20 cellular contexts compared by ENCODE assay signal in the genomic region with DNA sequence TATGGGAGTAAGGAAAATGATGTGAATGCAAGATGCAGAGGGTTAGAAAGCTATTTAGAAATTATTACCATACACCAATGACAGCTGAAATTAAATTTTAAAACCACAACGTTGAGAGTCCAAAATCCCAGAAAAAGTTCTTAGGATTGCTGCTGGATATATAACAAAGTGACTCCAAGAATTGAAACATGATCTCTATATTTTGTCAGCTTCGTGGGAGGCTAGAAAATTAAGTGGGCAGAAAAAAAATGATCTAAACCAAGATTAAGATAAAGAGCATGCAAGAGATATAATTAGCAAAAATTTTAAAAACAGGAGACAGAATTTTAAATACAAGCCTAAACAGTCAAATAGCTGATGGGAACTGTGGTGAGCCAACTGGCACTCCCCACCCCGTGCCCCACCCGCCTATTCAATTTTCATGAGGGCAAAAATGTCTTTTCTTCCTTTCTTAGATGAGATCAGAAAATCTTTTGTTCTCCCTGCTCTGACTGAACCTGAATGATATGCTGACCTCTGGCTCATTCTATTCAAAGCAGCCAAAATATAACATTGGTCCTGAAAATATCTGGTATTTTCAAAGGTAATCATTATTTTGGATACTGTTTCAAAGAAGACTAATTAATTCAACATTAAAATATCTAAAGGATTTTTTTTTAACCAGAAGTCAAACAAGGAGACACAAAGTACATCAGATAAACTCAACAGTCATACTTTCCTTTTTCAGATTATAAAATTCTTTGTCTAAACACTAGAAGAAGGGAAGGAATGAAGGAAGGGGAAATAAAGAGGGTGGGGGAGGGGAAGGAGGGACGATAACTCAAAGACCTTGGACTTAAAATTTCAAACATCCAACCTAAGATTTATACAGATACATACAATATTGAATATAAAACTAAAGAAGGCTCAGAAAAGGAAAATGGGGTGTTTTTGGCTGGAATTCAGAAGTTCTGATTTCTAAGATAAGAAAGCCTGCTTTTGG. TPM values are rescaled to one million over a fixed set of nuclear protein-coding genes. Genes with fewer than 3 reads are reported as not detected.
DNase-seq lines count a peak whose midpoint lies in the region; ATAC-seq and TF ChIP-seq lines count a peak whose summit lies in the region.
"Had no signal": no experiment of that assay in that cellular context is flagged by ENCODE, and none has a peak within 500 bp of the region (broad histone marks: within the 10 kb centered on the region; RNA-seq: fewer than 3 reads in every experiment).

No MANE protein-coding gene starts in this region.

- no peak overlapping the region for H3K14ac ChIP-seq in mesenchymal stem cell (ENCODE audit: low read length in 2 of 2)

- H3K27me3 Mint-ChIP-seq in activated T-cell treated with anti-CD3 and anti-CD28 coated beads, Interleukin-2, amount 50 U/mL, for 72 hours (ENCODE audit: low read depth) = no peaks in the 10 kb centered on the region
- H3K27me3 Mint-ChIP-seq in activated T-cell treated with anti-CD3 and anti-CD28 coated beads, Interleukin-2, amount 50 U/mL, for 4 hours (ENCODE audit: low read depth) = no peaks in the 10 kb centered on the region
- H3K27me3 Mint-ChIP-seq in type B pancreatic cell = no peaks in the 10 kb centered on the region
- H3K27me3 Mint-ChIP-seq: activated CD4-positive, alpha-beta T cell treated with anti-CD3 and anti-CD28 coated beads for 36 hours; naive thymus-derived CD4-positive, alpha-beta T cell had no signal

- 26% methylated on average over 5 of the region's 5 CpGs for WGBS in mammary epithelial cell (ENCODE audit: low coverage, missing lambda C conversion rate)
- 100% methylated on average over 3 of the region's 5 CpGs for WGBS in mesenchymal stem cell

- DNase-seq in activated T-cell treated with anti-CD3 and anti-CD28 coated beads, Interleukin-2, amount 50 U/mL, for 72 hours = no peak
- DNase-seq in activated T-cell treated with anti-CD3 and anti-CD28 coated beads, Interleukin-2, amount 50 U/mL, for 4 hours = no peak
- DNase-seq in mammary epithelial cell (peak; percentile 12), mesenchymal stem cell (no peak), type B pancreatic cell (ENCODE audit: extremely low spot score, unreplicated experiment) (no peak), NCI-H2081 treated with DMSO at 0.1 percent for 48 hours (lab: John Stamatoyannopoulos, UW) (no peak), NCI-H526 treated with DMSO at 0.1 percent for 48 hours (lab: John Stamatoyannopoulos, UW) (no peak)
- no peak for DNase-seq in activated CD4-positive, CD25-positive, alpha-beta regulatory T cell (lab: John Stamatoyannopoulos, UW)
- DNase-seq: activated CD4-positive, alpha-beta T cell treated with anti-CD3 and anti-CD28 coated beads for 36 hours; activated T-cell treated with anti-CD3 and anti-CD28 coated beads, Interleukin-2, amount 50 U/mL, for 1 hour; COR-L47; dorsolateral prefrontal cortex; GF-D8; naive thymus-derived CD4-positive, alpha-beta T cell; NCI-H1105; NCI-H510A treated with DMSO at 0.1 percent for 48 hours; stimulated activated naive CD8-positive, alpha-beta T cell treated with anti-CD3 and anti-CD28 coated beads, Interleukin-15, Interleukin-2, amounts not matched to agents 100 U/mL and 50 U/mL, for 24 hours; T-helper 1 cell had no signal

- H3K79me1 ChIP-seq in mesenchymal stem cell (replicated peaks; ENCODE audit: low read length, poor library complexity, severe bottlenecking) = peaks cover 27% of the 10 kb centered on the region

- no peak overlapping the region for H2AK5ac ChIP-seq in mesenchymal stem cell (ENCODE audit: low read length, severe bottlenecking)

- CTCF ChIA-PET in mammary epithelial cell (lab: Charles Lee; ENCODE audit: low non-redundant PET) = no interaction called here

- dilution Hi-C loops in mammary epithelial cell (cut with HindIII; ENCODE audit: low sequenced_read_pairs) = no loop called here

- H3K9me3 Mint-ChIP-seq in activated T-cell treated with anti-CD3 and anti-CD28 coated beads, Interleukin-2, amount 50 U/mL, for 72 hours = no peaks in the 10 kb centered on the region
- H3K9me3 Mint-ChIP-seq in activated T-cell treated with anti-CD3 and anti-CD28 coated beads, Interleukin-2, amount 50 U/mL, for 4 hours = no peaks in the 10 kb centered on the region
- no peaks in the 10 kb centered on the region for H3K9me3 Mint-ChIP-seq in type B pancreatic cell
- H3K9me3 Mint-ChIP-seq: naive thymus-derived CD4-positive, alpha-beta T cell had no signal

- no peak overlapping the region for H2BK120ac ChIP-seq in mesenchymal stem cell (ENCODE audit: low read depth, low read length)

- TF ChIP-seq CTCF in mammary epithelial cell (conservative IDR thresholded peaks at IDR 0.05 in 1 of 2, IDR thresholded peaks at IDR 0.05 in 1 of 2; ENCODE audit: extremely low read depth in 1 of 2, insufficient read depth in 1 of 2, low read depth in 1 of 2, low read length in 2 of 2) = no peak
- no peak for TF ChIP-seq CTCF in type B pancreatic cell (conservative IDR thresholded peaks at IDR 0.05)

- no peaks in the 10 kb centered on the region for H4K20me1 ChIP-seq in mammary epithelial cell (ENCODE audit: insufficient read depth, low read length)

- intact Hi-C loops in mammary epithelial cell (cut with micrococcal nuclease) = no loop called here

- H3K9me3 ChIP-seq in mammary epithelial cell (replicated peaks; ENCODE audit: insufficient read depth, low read length) = no peaks in the 10 kb centered on the region
- H3K9me3 ChIP-seq in mesenchymal stem cell (ENCODE audit: control insufficient read depth, low read length) = no peaks in the 10 kb centered on the region

- H3K4me3 ChIP-seq in mammary epithelial cell (replicated peaks in 1 of 3; ENCODE audit: insufficient read depth in 1 of 3, low read depth in 2 of 3, low read length in 3 of 3) (no peak overlapping the region), mesenchymal stem cell (ENCODE audit: insufficient read depth in 1 of 2, low read depth in 1 of 2, low read length in 2 of 2) (no peak overlapping the region)
- H3K4me3 ChIP-seq: dorsolateral prefrontal cortex had no signal

- H3K79me2 ChIP-seq in mammary epithelial cell (ENCODE audit: insufficient read depth, low read length) = peaks cover 19% of the 10 kb centered on the region

- in situ Hi-C loops in mammary epithelial cell (cut with MboI; ENCODE audit: low sequenced_read_pairs in 2 of 2) = no loop called here

- H3K4me3 Mint-ChIP-seq in activated T-cell treated with anti-CD3 and anti-CD28 coated beads, Interleukin-2, amount 50 U/mL, for 72 hours = no peak overlapping the region
- H3K4me3 Mint-ChIP-seq in activated T-cell treated with anti-CD3 and anti-CD28 coated beads, Interleukin-2, amount 50 U/mL, for 4 hours = no peak overlapping the region
- no peak overlapping the region for H3K4me3 Mint-ChIP-seq in type B pancreatic cell
- H3K4me3 Mint-ChIP-seq: activated CD4-positive, alpha-beta T cell treated with anti-CD3 and anti-CD28 coated beads for 36 hours; naive thymus-derived CD4-positive, alpha-beta T cell had no signal

- H2BK15ac ChIP-seq in mesenchymal stem cell (ENCODE audit: low read depth, poor library complexity, severe bottlenecking) = no peak overlapping the region

- no peaks in the 10 kb centered on the region for H3K27me3 ChIP-seq in mammary epithelial cell (ENCODE audit: insufficient read depth, low read length)
- H3K27me3 ChIP-seq in mesenchymal stem cell (ENCODE audit: control insufficient read depth in 1 of 2, insufficient read depth in 1 of 2, low read length in 2 of 2) = no peaks in the 10 kb centered on the region
- H3K27me3 ChIP-seq: dorsolateral prefrontal cortex had no signal

- no peak overlapping the region for H2BK5ac ChIP-seq in mesenchymal stem cell (ENCODE audit: low read depth, low read length, poor library complexity, severe bottlenecking)

- no peak overlapping the region for H3K9ac ChIP-seq in mammary epithelial cell (ENCODE audit: insufficient read depth, low read length)
- H3K9ac ChIP-seq in mesenchymal stem cell (ENCODE audit: low read length) = peak overlapping the region; percentile 50

- H3K36me3 ChIP-seq in mammary epithelial cell (ENCODE audit: insufficient read depth, low read length) = peaks cover 2% of the 10 kb centered on the region
- H3K36me3 ChIP-seq in mesenchymal stem cell (ENCODE audit: control insufficient read depth in 1 of 2, insufficient read depth in 2 of 2, low read depth in 1 of 2, low read length in 2 of 2) = peaks cover 12 to 56% of the 10 kb centered on the region in 2 experiments

- no peak overlapping the region for H3K18ac ChIP-seq in mesenchymal stem cell (ENCODE audit: low read depth in 1 of 2, low read length in 2 of 2)

- H3K4me1 Mint-ChIP-seq in activated T-cell treated with anti-CD3 and anti-CD28 coated beads, Interleukin-2, amount 50 U/mL, for 72 hours (ENCODE audit: low read depth) = peaks cover 13% of the 10 kb centered on the region
- H3K4me1 Mint-ChIP-seq in activated T-cell treated with anti-CD3 and anti-CD28 coated beads, Interleukin-2, amount 50 U/mL, for 4 hours (ENCODE audit: low read depth) = peaks cover 17% of the 10 kb centered on the region
- peaks cover 23% of the 10 kb centered on the region for H3K4me1 Mint-ChIP-seq in type B pancreatic cell (ENCODE audit: unreplicated experiment)

- H3K4me1 ChIP-seq in mammary epithelial cell (ENCODE audit: insufficient read depth, low read length) (peaks cover 4% of the 10 kb centered on the region), mesenchymal stem cell (ENCODE audit: control insufficient read depth, insufficient read depth, low read depth, low read length) (no peaks in the 10 kb centered on the region)

- BruUV-seq in mammary epithelial cell (replicated peaks; lab: Mats Ljungman, UMichigan) = no TSS peak

- ATAC-seq in activated T-cell treated with anti-CD3 and anti-CD28 coated beads, Interleukin-2, amount 50 U/mL, for 72 hours (replicated peaks in 1 of 2) = no peak
- ATAC-seq in activated T-cell treated with anti-CD3 and anti-CD28 coated beads, Interleukin-2, amount 50 U/mL, for 4 hours = no peak
- ATAC-seq: activated CD4-positive, alpha-beta T cell treated with anti-CD3 and anti-CD28 coated beads for 36 hours; naive thymus-derived CD4-positive, alpha-beta T cell; stimulated activated naive CD8-positive, alpha-beta T cell treated with anti-CD3 and anti-CD28 coated beads, Interleukin-15, Interleukin-2, amounts not matched to agents 100 U/mL and 50 U/mL, for 24 hours had no signal

- H4K91ac ChIP-seq in mesenchymal stem cell (ENCODE audit: low read length) = no peak overlapping the region

- H2BK12ac ChIP-seq in mesenchymal stem cell (ENCODE audit: low read length in 2 of 2) = no peak overlapping the region

- H2AFZ ChIP-seq in mammary epithelial cell (ENCODE audit: low read depth, low read length) (no peak overlapping the region), mesenchymal stem cell (ENCODE audit: low read depth, low read length) (no peak overlapping the region)

- H3K23ac ChIP-seq in mesenchymal stem cell (ENCODE audit: low read length in 2 of 2) = no peak overlapping the region

- H3K4ac ChIP-seq in mesenchymal stem cell (ENCODE audit: low read depth in 1 of 2, low read length in 2 of 2) = no peak overlapping the region

- no peak overlapping the region for H4K8ac ChIP-seq in mesenchymal stem cell (ENCODE audit: low read length)

- H3K36me3 Mint-ChIP-seq in activated T-cell treated with anti-CD3 and anti-CD28 coated beads, Interleukin-2, amount 50 U/mL, for 72 hours (ENCODE audit: insufficient read depth in 2 of 2) = peaks cover 0 to 22% of the 10 kb centered on the region in 2 donors
- H3K36me3 Mint-ChIP-seq in activated T-cell treated with anti-CD3 and anti-CD28 coated beads, Interleukin-2, amount 50 U/mL, for 4 hours (ENCODE audit: insufficient read depth) = peaks cover 24% of the 10 kb centered on the region
- H3K36me3 Mint-ChIP-seq in type B pancreatic cell = peaks cover 31% of the 10 kb centered on the region

- H3K27ac ChIP-seq in mammary epithelial cell (ENCODE audit: insufficient read depth, low read depth, low read length) (no peak overlapping the region), mesenchymal stem cell (ENCODE audit: low read length, poor library complexity, severe bottlenecking) (no peak overlapping the region)

- H3K4me2 ChIP-seq in mammary epithelial cell (ENCODE audit: insufficient read depth, low read depth, low read length) (peak overlapping the region; percentile 42), mesenchymal stem cell (ENCODE audit: low read length, poor library complexity, severe bottlenecking) (no peak overlapping the region)

- H3K27ac Mint-ChIP-seq in activated T-cell treated with anti-CD3 and anti-CD28 coated beads, Interleukin-2, amount 50 U/mL, for 72 hours = peak overlapping the region; percentile 72
- H3K27ac Mint-ChIP-seq in type B pancreatic cell = peak overlapping the region; percentile 66
- H3K27ac Mint-ChIP-seq: activated CD4-positive, alpha-beta T cell treated with anti-CD3 and anti-CD28 coated beads for 36 hours had no signal

RNA-seq across cellular contexts. Expression of a gene that starts 12.2 kb away (rescaled TPM):
- total RNA-seq in activated T-cell treated with anti-CD3 and anti-CD28 coated beads, Interleukin-2, amount 50 U/mL, for 72 hours = 10 to 100 TPM; 59.8 to 66.9 TPM
- total RNA-seq in activated T-cell treated with anti-CD3 and anti-CD28 coated beads, Interleukin-2, amount 50 U/mL, for 4 hours = 10 to 100 TPM; 29.1 to 32.3 (median 31.3) TPM
- total RNA-seq in mammary epithelial cell (10 to 100 TPM; 33.1 to 36.2 TPM), type B pancreatic cell (ENCODE audit: low replicate concordance) (40.7 and 53.2 TPM in 2 replicates)
- 13.8 TPM for polyA plus RNA-seq in mammary epithelial cell
- polyA minus RNA-seq in mammary epithelial cell = 73.1 TPM
- polyA plus RNA-seq in mesenchymal stem cell (2013, experiment 1 of 2) = 10.5 TPM
- 10.7 TPM for polyA plus RNA-seq in mesenchymal stem cell (2013, experiment 2 of 2)

RNA-seq across cellular contexts. Expression of a gene that starts 16.7 kb away (rescaled TPM):
- total RNA-seq in activated T-cell treated with anti-CD3 and anti-CD28 coated beads, Interleukin-2, amount 50 U/mL, for 72 hours = not detected
- total RNA-seq in activated T-cell treated with anti-CD3 and anti-CD28 coated beads, Interleukin-2, amount 50 U/mL, for 4 hours = not detected
- total RNA-seq in mammary epithelial cell = under 1 TPM; 0.17 to 0.28 TPM
- 0.05 TPM for polyA plus RNA-seq in mammary epithelial cell
- not detected for polyA minus RNA-seq in mammary epithelial cell
- 0.01 TPM for polyA plus RNA-seq in mesenchymal stem cell (2013, experiment 1 of 2)
- polyA plus RNA-seq in mesenchymal stem cell (2013, experiment 2 of 2) = not detected
- total RNA-seq in type B pancreatic cell (ENCODE audit: low replicate concordance) = 0.75 TPM in 1 of 2 replicates, not detected in the other
- total RNA-seq: activated CD4-positive, alpha-beta T cell treated with anti-CD3 and anti-CD28 coated beads for 36 hours; glomerular endothelial cell; kidney epithelial cell; naive thymus-derived CD4-positive, alpha-beta T cell had no signal
